ENCODE assay signal across 8 cellular contexts in the genomic region with DNA sequence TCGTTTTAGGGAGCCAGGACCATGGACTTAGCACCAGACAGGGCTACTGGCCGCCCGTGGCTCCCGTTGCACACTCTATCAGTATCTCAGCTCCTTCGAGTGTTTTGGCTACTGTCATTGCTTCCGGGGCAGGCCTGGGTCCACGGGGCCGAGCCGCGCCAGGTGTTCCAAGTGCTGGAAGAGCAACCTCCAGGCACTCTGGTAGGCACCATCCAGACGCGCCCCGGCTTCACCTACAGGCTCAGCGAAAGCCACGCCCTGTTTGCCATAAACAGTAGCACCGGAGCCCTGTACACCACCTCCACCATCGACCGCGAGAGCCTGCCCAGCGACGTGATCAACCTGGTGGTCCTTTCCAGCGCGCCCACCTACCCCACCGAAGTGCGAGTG. TPM values are rescaled to one million over a fixed set of nuclear protein-coding genes. Genes with fewer than 3 reads are reported as not detected.
DNase-seq lines count a peak whose midpoint lies in the region; ATAC-seq and TF ChIP-seq lines count a peak whose summit lies in the region.

No MANE protein-coding gene starts in this region.

- H3K27me3 ChIP-seq in adipocyte (replicated peaks; ENCODE audit: control insufficient read depth, insufficient read depth, low read length): no peaks in the 10 kb centered on the region

- no peaks in the 10 kb centered on the region for H3K9me3 ChIP-seq in adipocyte (ENCODE audit: control insufficient read depth, low read length)

- no peak for TF ChIP-seq CTCF in HFFc6 (IDR thresholded peaks at IDR 0.05)

- peaks cover 40% of the 10 kb centered on the region for H3K36me3 Mint-ChIP-seq in HFFc6 (ENCODE audit: low read depth)

- H3K9ac ChIP-seq in adipocyte (ENCODE audit: low read length): peak overlapping the region; percentile 96

- peaks cover 31% of the 10 kb centered on the region for H3K4me1 ChIP-seq in adipocyte (ENCODE audit: control insufficient read depth, insufficient read depth, low read length)

- H3K4me3 ChIP-seq in adipocyte (ENCODE audit: low read length) (peak overlapping the region; percentile 85), iPS-11a (ENCODE audit: low read depth, low read length) (peak overlapping the region; percentile 76), skeletal muscle cell (ENCODE audit: low read depth, low read length) (peak overlapping the region; percentile 95)

- H3K9me3 Mint-ChIP-seq in HFFc6: no peaks in the 10 kb centered on the region

- H3K4me1 Mint-ChIP-seq in HFFc6 (ENCODE audit: low read depth): peaks cover 60% of the 10 kb centered on the region

- H3K27me3 Mint-ChIP-seq in HFFc6 (ENCODE audit: insufficient read depth): 0 out of 2 replicates have a peak, but pooled peaks cover 3% of the 10 kb centered on the region

- peak overlapping the region; percentile 93 for H3K4me3 Mint-ChIP-seq in HFFc6

- no peak for ATAC-seq in GM19395 (IDR thresholded peaks at IDR 0.05; ENCODE audit: unreplicated experiment)

- DNase-seq in AG08396 (ENCODE audit: low spot score) (peak; percentile 29), HFFc6 (peak; percentile 20), adipocyte (ENCODE audit: low read depth) (peak; percentile 53), skeletal muscle cell (ENCODE audit: low read depth) (no peak), MV-4-11 (lab: John Stamatoyannopoulos, UW) (no peak), DMS79 (lab: John Stamatoyannopoulos, UW) (no peak)

- H3K27ac Mint-ChIP-seq in HFFc6: peak overlapping the region; percentile 76

- H3K36me3 ChIP-seq in adipocyte (ENCODE audit: control insufficient read depth, insufficient read depth, low read length, severe bottlenecking): peaks cover 13% of the 10 kb centered on the region

RNA-seq across cellular contexts. Expression of a gene that starts 1.6 kb away (rescaled TPM):
- 10 to 100 TPM; 11.1 to 18.4 (median 12.8) TPM for total RNA-seq in HFFc6 (2021; fragmentation: NEBNext Ultra II Directional; extraction: Animal tissue kit (Norgen Biotek cat#: 25700))

Comparison
In these comparisons a context has a peak if more than half of its experiments do, and no peak if none do; other contexts are left out.
1. DNase-seq: peak in AG08396 (single experiment), HFFc6 (single experiment) and adipocyte (single experiment); none in skeletal muscle cell (single experiment), MV-4-11 (single experiment) and DMS79 (single experiment).
2. Peak in every context shown above with its lines, with median percentiles within 50 percentile points of each other: H3K4me3 ChIP-seq.